ENCODE assay signal across 3 cellular contexts in genomic region chr2:122445003-122445402, GRCh38.
"Had no signal": no experiment of that assay in that cellular context is flagged by ENCODE, and none has a peak within 500 bp of the region (broad histone marks: within the 10 kb centered on the region; RNA-seq: fewer than 3 reads in every experiment).

No MANE protein-coding gene starts in this region.

- DNase-seq: GDM1, GF-D8 had no signal

- H3K4me3 ChIP-seq: GM12878 had no signal
